Comparison of ENCODE assay signal across 1 cellular context in the genomic region with DNA sequence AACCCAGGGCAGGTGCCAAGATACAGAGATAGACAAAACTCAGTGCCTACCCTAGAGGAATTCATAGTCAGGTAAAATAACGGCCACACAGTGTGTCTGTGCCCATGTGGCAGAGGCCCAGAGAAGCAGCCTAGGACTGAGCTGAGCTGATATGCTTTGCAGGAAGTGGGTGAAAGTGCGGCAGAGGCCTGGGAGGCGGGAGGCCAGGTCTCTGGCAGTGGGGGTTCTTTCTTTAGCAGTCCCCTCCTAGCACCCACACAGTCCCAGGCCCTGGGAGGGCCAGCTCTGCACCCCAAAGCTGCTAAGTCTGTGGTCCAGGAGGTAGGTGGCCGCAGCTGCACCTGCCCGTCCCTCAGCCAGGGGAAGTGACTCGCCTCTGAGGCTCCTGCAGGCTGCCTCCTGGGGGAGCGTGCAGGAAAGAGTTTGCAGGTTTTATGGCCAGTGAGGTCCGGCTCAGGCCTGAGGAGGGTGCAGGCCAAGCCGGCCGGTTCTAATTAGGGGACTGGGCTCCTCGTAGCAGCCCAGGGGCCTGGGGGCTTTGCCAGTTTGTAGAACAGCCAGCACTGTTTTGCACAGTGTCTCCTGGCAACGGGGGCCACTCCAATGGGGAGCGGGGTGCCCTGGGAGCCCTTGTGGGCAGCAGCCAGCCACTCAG.
TF ChIP-seq lines count a peak whose summit lies in the region.

No MANE protein-coding gene starts in this region.

TF ChIP-seq in GM23338, 12 proteins besides CTCF, POLR2A, EP300 and RAD21 (continued from another document):
- TF ChIP-seq CREB1 (CRISPR knock-in tag; IDR thresholded peaks at IDR 0.05; ENCODE audit: low read depth) (no peak), REST (IDR thresholded peaks at IDR 0.05; ENCODE audit: unreplicated experiment) (no peak), NANOG (IDR thresholded peaks at IDR 0.05; ENCODE audit: borderline replicate concordance) (no peak)
